1 cellular context compared by ENCODE assay signal in the genomic region with DNA sequence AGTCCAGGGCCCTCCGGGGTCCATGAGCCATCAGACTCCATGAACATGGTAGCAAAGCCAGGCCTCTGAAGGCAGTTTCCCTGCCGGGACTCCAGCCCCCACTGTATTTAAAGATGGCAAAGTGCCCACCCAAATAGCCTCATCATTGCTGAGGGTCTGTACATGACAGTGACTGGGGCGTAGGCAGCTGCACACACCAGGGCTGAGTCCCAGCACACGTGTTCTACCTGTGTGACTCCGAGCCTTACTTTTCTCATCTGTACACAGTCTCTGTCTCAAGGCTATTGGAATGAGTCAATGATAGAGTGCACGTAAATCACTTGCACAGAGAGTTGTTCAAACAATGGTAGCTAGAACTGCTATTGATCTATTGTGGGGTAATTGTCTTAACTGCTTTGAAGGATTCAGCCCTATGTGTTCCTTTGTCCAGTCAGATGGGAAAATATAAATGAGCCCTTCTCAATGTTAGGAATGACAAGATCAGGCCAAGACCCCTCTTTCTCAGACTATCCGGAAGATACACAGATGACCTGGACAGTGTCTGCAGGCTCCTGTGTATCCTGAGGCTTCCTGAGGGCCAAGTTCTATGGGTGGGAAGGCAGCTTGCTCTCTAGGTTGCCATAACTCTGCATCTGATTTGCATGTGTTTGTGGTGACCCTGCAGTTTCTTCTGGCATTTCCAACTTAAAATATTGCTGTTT.
TF ChIP-seq lines count a peak whose summit lies in the region.

No MANE protein-coding gene starts in this region.

TF ChIP-seq in K562, 482 proteins besides CTCF, POLR2A, EP300 and RAD21:
- TF ChIP-seq, protein P1, sequence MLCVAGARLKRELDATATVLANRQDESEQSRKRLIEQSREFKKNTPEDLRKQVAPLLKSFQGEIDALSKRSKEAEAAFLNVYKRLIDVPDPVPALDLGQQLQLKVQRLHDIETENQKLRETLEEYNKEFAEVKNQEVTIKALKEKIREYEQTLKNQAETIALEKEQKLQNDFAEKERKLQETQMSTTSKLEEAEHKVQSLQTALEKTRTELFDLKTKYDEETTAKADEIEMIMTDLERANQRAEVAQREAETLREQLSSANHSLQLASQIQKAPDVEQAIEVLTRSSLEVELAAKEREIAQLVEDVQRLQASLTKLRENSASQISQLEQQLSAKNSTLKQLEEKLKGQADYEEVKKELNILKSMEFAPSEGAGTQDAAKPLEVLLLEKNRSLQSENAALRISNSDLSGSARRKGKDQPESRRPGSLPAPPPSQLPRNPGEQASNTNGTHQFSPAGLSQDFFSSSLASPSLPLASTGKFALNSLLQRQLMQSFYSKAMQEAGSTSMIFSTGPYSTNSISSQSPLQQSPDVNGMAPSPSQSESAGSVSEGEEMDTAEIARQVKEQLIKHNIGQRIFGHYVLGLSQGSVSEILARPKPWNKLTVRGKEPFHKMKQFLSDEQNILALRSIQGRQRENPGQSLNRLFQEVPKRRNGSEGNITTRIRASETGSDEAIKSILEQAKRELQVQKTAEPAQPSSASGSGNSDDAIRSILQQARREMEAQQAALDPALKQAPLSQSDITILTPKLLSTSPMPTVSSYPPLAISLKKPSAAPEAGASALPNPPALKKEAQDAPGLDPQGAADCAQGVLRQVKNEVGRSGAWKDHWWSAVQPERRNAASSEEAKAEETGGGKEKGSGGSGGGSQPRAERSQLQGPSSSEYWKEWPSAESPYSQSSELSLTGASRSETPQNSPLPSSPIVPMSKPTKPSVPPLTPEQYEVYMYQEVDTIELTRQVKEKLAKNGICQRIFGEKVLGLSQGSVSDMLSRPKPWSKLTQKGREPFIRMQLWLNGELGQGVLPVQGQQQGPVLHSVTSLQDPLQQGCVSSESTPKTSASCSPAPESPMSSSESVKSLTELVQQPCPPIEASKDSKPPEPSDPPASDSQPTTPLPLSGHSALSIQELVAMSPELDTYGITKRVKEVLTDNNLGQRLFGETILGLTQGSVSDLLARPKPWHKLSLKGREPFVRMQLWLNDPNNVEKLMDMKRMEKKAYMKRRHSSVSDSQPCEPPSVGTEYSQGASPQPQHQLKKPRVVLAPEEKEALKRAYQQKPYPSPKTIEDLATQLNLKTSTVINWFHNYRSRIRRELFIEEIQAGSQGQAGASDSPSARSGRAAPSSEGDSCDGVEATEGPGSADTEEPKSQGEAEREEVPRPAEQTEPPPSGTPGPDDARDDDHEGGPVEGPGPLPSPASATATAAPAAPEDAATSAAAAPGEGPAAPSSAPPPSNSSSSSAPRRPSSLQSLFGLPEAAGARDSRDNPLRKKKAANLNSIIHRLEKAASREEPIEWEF (CRISPR knock-in tag; IDR thresholded peaks at IDR 0.05): peak; percentile 51; the same call in 1 of the 2 replicates
- TF ChIP-seq ZNF668 (CRISPR knock-in tag; IDR thresholded peaks at IDR 0.05) (0 out of 2 replicates have a peak, but pooled peaks have one; percentile 54), ZNF12 (CRISPR knock-in tag; IDR thresholded peaks at IDR 0.05) (0 out of 2 replicates have a peak, but pooled peaks have one; percentile 1), ZNF316 (IDR thresholded peaks at IDR 0.05) (no peak), CHD4 (IDR thresholded peaks at IDR 0.05; ENCODE audit: insufficient read depth, insufficient replicate concordance, low read depth, low read length, poor library complexity, severe bottlenecking) (peak; percentile 24), MEIS2 (IDR thresholded peaks at IDR 0.05; ENCODE audit: partially characterized antibody) (peak; percentile 52), ZNF766 (CRISPR knock-in tag; conservative IDR thresholded peaks at IDR 0.05) (0 out of 2 replicates have a peak, but pooled peaks have one; percentile 5)
- TF ChIP-seq, protein P2, sequence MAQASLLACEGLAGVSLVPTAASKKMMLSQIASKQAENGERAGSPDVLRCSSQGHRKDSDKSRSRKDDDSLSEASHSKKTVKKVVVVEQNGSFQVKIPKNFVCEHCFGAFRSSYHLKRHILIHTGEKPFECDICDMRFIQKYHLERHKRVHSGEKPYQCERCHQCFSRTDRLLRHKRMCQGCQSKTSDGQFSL (CRISPR knock-in tag; IDR thresholded peaks at IDR 0.05): peak; percentile 29; the same call in 1 of the 2 replicates
- TF ChIP-seq, protein P2 (tag; IDR thresholded peaks at IDR 0.05): no peak
- TF ChIP-seq, protein P3, sequence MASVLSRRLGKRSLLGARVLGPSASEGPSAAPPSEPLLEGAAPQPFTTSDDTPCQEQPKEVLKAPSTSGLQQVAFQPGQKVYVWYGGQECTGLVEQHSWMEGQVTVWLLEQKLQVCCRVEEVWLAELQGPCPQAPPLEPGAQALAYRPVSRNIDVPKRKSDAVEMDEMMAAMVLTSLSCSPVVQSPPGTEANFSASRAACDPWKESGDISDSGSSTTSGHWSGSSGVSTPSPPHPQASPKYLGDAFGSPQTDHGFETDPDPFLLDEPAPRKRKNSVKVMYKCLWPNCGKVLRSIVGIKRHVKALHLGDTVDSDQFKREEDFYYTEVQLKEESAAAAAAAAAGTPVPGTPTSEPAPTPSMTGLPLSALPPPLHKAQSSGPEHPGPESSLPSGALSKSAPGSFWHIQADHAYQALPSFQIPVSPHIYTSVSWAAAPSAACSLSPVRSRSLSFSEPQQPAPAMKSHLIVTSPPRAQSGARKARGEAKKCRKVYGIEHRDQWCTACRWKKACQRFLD (CRISPR knock-in tag; IDR thresholded peaks at IDR 0.05): peak; percentile 24; the same call in 1 of the 2 replicates
- TF ChIP-seq, protein P4, sequence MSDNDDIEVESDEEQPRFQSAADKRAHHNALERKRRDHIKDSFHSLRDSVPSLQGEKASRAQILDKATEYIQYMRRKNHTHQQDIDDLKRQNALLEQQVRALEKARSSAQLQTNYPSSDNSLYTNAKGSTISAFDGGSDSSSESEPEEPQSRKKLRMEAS (CRISPR knock-in tag; IDR thresholded peaks at IDR 0.05): no peak
